32 cellular contexts compared by ENCODE assay signal in the genomic region with DNA sequence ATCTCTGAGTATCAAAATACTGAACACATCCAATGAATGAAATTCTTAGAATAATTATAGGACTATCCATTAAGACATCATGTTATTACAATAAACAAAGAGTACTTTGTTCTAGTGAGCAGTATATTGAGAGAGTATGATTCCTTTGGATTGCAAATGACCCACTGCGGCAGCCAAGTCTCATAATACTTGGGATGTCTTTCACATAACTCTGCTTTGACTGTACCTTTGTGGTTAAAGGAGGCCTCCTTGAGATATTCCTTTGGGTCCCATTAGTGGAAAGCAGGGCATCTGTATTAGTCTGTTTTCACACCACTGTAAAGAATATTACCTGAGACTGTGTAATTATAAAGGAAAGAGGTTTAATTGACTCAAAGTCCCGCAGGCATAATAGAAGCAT.
"Had no signal": no experiment of that assay in that cellular context is flagged by ENCODE, and none has a peak within 500 bp of the region (broad histone marks: within the 10 kb centered on the region; RNA-seq: fewer than 3 reads in every experiment).

No MANE protein-coding gene starts in this region.

- H3K9me3 Mint-ChIP-seq: activated CD4-positive, alpha-beta T cell treated with anti-CD3 and anti-CD28 coated beads, Interleukin-2, amount 10 ng/mL, durations not matched to agents 24 days and 14 days; activated CD8-positive, alpha-beta T cell treated with anti-CD3 and anti-CD28 coated beads for 36 hours; brain had no signal

- H3K27ac ChIP-seq: WERI-Rb-1 had no signal

- H3K36me3 ChIP-seq: WERI-Rb-1 had no signal

- H3K27me3 Mint-ChIP-seq: activated CD4-positive, alpha-beta T cell treated with anti-CD3 and anti-CD28 coated beads, Interleukin-2, amount 10 ng/mL, durations not matched to agents 24 days and 14 days; activated CD8-positive, alpha-beta T cell treated with anti-CD3 and anti-CD28 coated beads for 36 hours; activated naive CD8-positive, alpha-beta T cell treated with anti-CD3 and anti-CD28 coated beads for 36 hours; activated T-helper 17 cell treated with anti-CD3 and anti-CD28 coated beads, Interleukin-2, amount 50 U/mL, for 72 hours; brain had no signal

- H3K4me3 Mint-ChIP-seq: activated CD4-positive, alpha-beta T cell treated with anti-CD3 and anti-CD28 coated beads, Interleukin-2, amount 10 ng/mL, durations not matched to agents 24 days and 14 days; activated CD8-positive, alpha-beta T cell treated with anti-CD3 and anti-CD28 coated beads for 36 hours; activated naive CD8-positive, alpha-beta T cell treated with anti-CD3 and anti-CD28 coated beads for 36 hours; activated T-cell treated with anti-CD3 and anti-CD28 coated beads, Interleukin-2, amount 50 U/mL, for 72 hours; activated T-helper 17 cell treated with anti-CD3 and anti-CD28 coated beads, Interleukin-2, amount 50 U/mL, for 72 hours; brain had no signal

- FAIRE-seq: bronchial epithelial cell had no signal

- ATAC-seq: activated CD8-positive, alpha-beta T cell treated with anti-CD3 and anti-CD28 coated beads for 36 hours; activated T-cell treated with anti-CD3 and anti-CD28 coated beads, Interleukin-2, amount 50 U/mL, for 72 hours; activated T-helper 17 cell treated with anti-CD3 and anti-CD28 coated beads, Interleukin-2, amount 50 U/mL, for 72 hours had no signal

- H3K36me3 Mint-ChIP-seq: activated naive CD8-positive, alpha-beta T cell treated with anti-CD3 and anti-CD28 coated beads for 36 hours; brain had no signal

- H3K27ac Mint-ChIP-seq: activated CD4-positive, alpha-beta T cell treated with anti-CD3 and anti-CD28 coated beads, Interleukin-2, amount 10 ng/mL, durations not matched to agents 24 days and 14 days; activated CD8-positive, alpha-beta T cell treated with anti-CD3 and anti-CD28 coated beads for 36 hours; activated naive CD8-positive, alpha-beta T cell treated with anti-CD3 and anti-CD28 coated beads for 36 hours; activated T-cell treated with anti-CD3 and anti-CD28 coated beads, Interleukin-2, amount 50 U/mL, for 72 hours; activated T-helper 17 cell treated with anti-CD3 and anti-CD28 coated beads, Interleukin-2, amount 50 U/mL, for 72 hours; brain had no signal

- DNase-seq: activated CD4-positive, alpha-beta T cell treated with anti-CD3 and anti-CD28 coated beads, Interleukin-2, amount 10 ng/mL, durations not matched to agents 24 days and 14 days; activated CD4-positive, alpha-beta T cell treated with anti-CD3 and anti-CD28 coated beads, Interleukin-2, amount 50 U/mL, for 4 hours; activated CD8-positive, alpha-beta T cell treated with anti-CD3 and anti-CD28 coated beads for 36 hours; activated effector memory CD4-positive, alpha-beta T cell treated with anti-CD3 and anti-CD28 coated beads, Interleukin-2, amount 50 U/mL, for 16 hours; activated naive CD4-positive, alpha-beta T cell; activated naive CD4-positive, alpha-beta T cell treated with anti-CD3 and anti-CD28 coated beads, Interleukin-2, amount 50 U/mL, for 16 hours; activated naive CD8-positive, alpha-beta T cell treated with anti-CD3 and anti-CD28 coated beads for 36 hours; activated T-cell treated with anti-CD3 and anti-CD28 coated beads, Interleukin-2, amount 50 U/mL, for 1 hour; activated T-cell treated with anti-CD3 and anti-CD28 coated beads, Interleukin-2, amount 50 U/mL, for 72 hours; amniotic stem cell; aorta; caudate nucleus; cerebellar nuclear complex; Kasumi-1; KG1; NCI-H1092 treated with DMSO at 0.1 percent for 48 hours; NCI-H1417; NCI-H146; NCI-H187; NCI-H2081; NCI-H345; NCI-H524 treated with DMSO at 0.1 percent for 48 hours; NCI-H748 treated with DMSO at 0.1 percent for 48 hours; Right ventricle myocardium superior; SW 1271; T-helper 1 cell; T-helper 2 cell; T-helper 9 cell; WERI-Rb-1 had no signal

- H3K4me1 Mint-ChIP-seq: activated CD4-positive, alpha-beta T cell treated with anti-CD3 and anti-CD28 coated beads, Interleukin-2, amount 10 ng/mL, durations not matched to agents 24 days and 14 days; activated naive CD8-positive, alpha-beta T cell treated with anti-CD3 and anti-CD28 coated beads for 36 hours; activated T-helper 17 cell treated with anti-CD3 and anti-CD28 coated beads, Interleukin-2, amount 50 U/mL, for 72 hours; brain had no signal
